ENCODE assay signal across 1 cellular context in genomic region chrX:127877358-127877757, GRCh38.
TF ChIP-seq lines count a peak whose summit lies in the region.

No MANE protein-coding gene starts in this region.

TF ChIP-seq in endothelial cell of umbilical vein, 7 proteins besides CTCF, POLR2A, EP300 and RAD21:
- TF ChIP-seq MAX (IDR thresholded peaks at IDR 0.05; ENCODE audit: insufficient read depth, insufficient read length) (no peak), JUN (IDR thresholded peaks at IDR 0.05; ENCODE audit: borderline replicate concordance, insufficient read depth, insufficient read length, low read depth) (peak; percentile 12)
